In genomic region chr13:45702869-45703391, GRCh38 we compare ENCODE assay signal across 29 cellular contexts. TPM values are rescaled to one million over a fixed set of nuclear protein-coding genes. Genes with fewer than 3 reads are reported as not detected.
"Had no signal": no experiment of that assay in that cellular context is flagged by ENCODE, and none has a peak within 500 bp of the region (broad histone marks: within the 10 kb centered on the region; RNA-seq: fewer than 3 reads in every experiment).

No MANE protein-coding gene starts in this region.

- H3K36me3 Mint-ChIP-seq: activated naive CD4-positive, alpha-beta T cell treated with anti-CD3 and anti-CD28 coated beads, Interleukin-2, amount 50 U/mL, for 24 hours had no signal

- H3K4me3 Mint-ChIP-seq: activated CD8-positive, alpha-beta T cell treated with anti-CD3 and anti-CD28 coated beads, Interleukin-2, amount 10 ng/mL, durations not matched to agents 7 days and 5 days; activated naive CD4-positive, alpha-beta T cell treated with anti-CD3 and anti-CD28 coated beads, Interleukin-2, amount 50 U/mL, for 24 hours; T-helper 1 cell treated with Interleukin-12 subunit alpha and Interleukin-12 subunit beta and Interleukin-4 antibody, amounts not matched to agents 30 μg/mL and 1 μg/mL, for 36 hours had no signal

- H3K4me3 ChIP-seq: ascending aorta, body of pancreas, coronary artery, MG63, SJSA1 had no signal

- DNase-seq: activated CD4-positive, alpha-beta T cell treated with anti-CD3 and anti-CD28 coated beads for 4 hours; activated CD8-positive, alpha-beta memory T cell treated with anti-CD3 and anti-CD28 coated beads, Interleukin-2, amount 50 U/mL, for 48 hours; activated CD8-positive, alpha-beta T cell treated with anti-CD3 and anti-CD28 coated beads, Interleukin-2, amount 10 ng/mL, durations not matched to agents 7 days and 5 days; activated effector memory CD4-positive, alpha-beta T cell treated with Interleukin-2 at 50 U/mL for 16 hours; activated naive CD4-positive, alpha-beta T cell; activated T-cell treated with anti-CD3 and anti-CD28 coated beads, Interleukin-2, amount 50 U/mL, for 1 hour; body of pancreas; central memory CD4-positive, alpha-beta T cell; MG63; NCI-H1105; NCI-H1436; NCI-H1694 treated with DMSO at 0.1 percent for 48 hours; NCI-H2029 treated with DMSO at 0.1 percent for 48 hours; NCI-H345; NCI-H510A; NCI-H69; NK-92 treated with Interleukin-12 subunit alpha and Interleukin-12 subunit beta, amount 100 ng/mL, for 24 hours; PC-3; SHP77 had no signal

- H3K9me3 ChIP-seq: ascending aorta, body of pancreas, MG63, SJSA1 had no signal

- H3K4me1 ChIP-seq: ascending aorta, body of pancreas, SJSA1 had no signal

- FAIRE-seq: bronchial epithelial cell, RCC 7860, TTC549 had no signal

- H3K36me3 ChIP-seq: ascending aorta, MG63, SJSA1 had no signal

- H3K27ac ChIP-seq: ascending aorta, body of pancreas, coronary artery, SJSA1, VCaP had no signal

- H3K27me3 ChIP-seq: ascending aorta, body of pancreas, MG63 had no signal

- H3K9me3 Mint-ChIP-seq: activated naive CD4-positive, alpha-beta T cell treated with anti-CD3 and anti-CD28 coated beads, Interleukin-2, amount 50 U/mL, for 24 hours; T-helper 1 cell treated with Interleukin-12 subunit alpha and Interleukin-12 subunit beta and Interleukin-4 antibody, amounts not matched to agents 30 μg/mL and 1 μg/mL, for 36 hours had no signal

- H3K4me1 Mint-ChIP-seq: activated naive CD4-positive, alpha-beta T cell treated with anti-CD3 and anti-CD28 coated beads, Interleukin-2, amount 50 U/mL, for 24 hours had no signal

- ATAC-seq: activated CD8-positive, alpha-beta T cell treated with anti-CD3 and anti-CD28 coated beads, Interleukin-2, amount 10 ng/mL, durations not matched to agents 7 days and 5 days; body of pancreas; PC-3 had no signal

- H3K27ac Mint-ChIP-seq: activated CD8-positive, alpha-beta T cell treated with anti-CD3 and anti-CD28 coated beads, Interleukin-2, amount 10 ng/mL, durations not matched to agents 7 days and 5 days; activated naive CD4-positive, alpha-beta T cell treated with anti-CD3 and anti-CD28 coated beads, Interleukin-2, amount 50 U/mL, for 24 hours; T-helper 1 cell treated with Interleukin-12 subunit alpha and Interleukin-12 subunit beta and Interleukin-4 antibody, amounts not matched to agents 30 μg/mL and 1 μg/mL, for 36 hours had no signal

RNA-seq across cellular contexts. Expression of gene CBY2, which starts 0.8 kb away (rescaled TPM):
- total RNA-seq: activated CD8-positive, alpha-beta T cell treated with anti-CD3 and anti-CD28 coated beads, Interleukin-2, amount 10 ng/mL, durations not matched to agents 7 days and 5 days; ascending aorta; body of pancreas; bronchial epithelial cell; chondrocyte; PC-3; SJSA1 had no signal
